Comparison of ENCODE assay signal across 8 cellular contexts in genomic region chr10:69087600-69088470, GRCh38. TPM values are rescaled to one million over a fixed set of nuclear protein-coding genes. Genes with fewer than 3 reads are reported as not detected.
DNase-seq lines count a peak whose midpoint lies in the region; ATAC-seq and TF ChIP-seq lines count a peak whose summit lies in the region.

Gene SRGN (plus strand): TSS chr10:69088103. CDS start chr10:69088158, 55 bp downstream.

- intact Hi-C loops in activated CD4-positive, alpha-beta T cell treated with anti-CD3 and anti-CD28 coated beads, Interleukin-2, amount 10 ng/mL, durations not matched to agents 24 days and 14 days (cut with micrococcal nuclease) = loop anchor here (1.0 to 5.0 kb wide), 4 partner anchors 23 to 366 kb away; partner anchors contain the start of genes CCAR1 and DDX50
- intact Hi-C loops in mucosa of descending colon (cut with DNase I, micrococcal nuclease) = loop anchor here in 1 of 2 donors (10.0 kb wide), 1 partner anchor 83 kb away; no protein-coding TSS in a partner anchor

- H3K27ac ChIP-seq in AG04450 (ENCODE audit: low read depth, low read length) (peak within 1 kb of the TSS; percentile 47), coronary artery (peak within 1 kb of the TSS; percentile 71 to 73)

- H3K9me3 ChIP-seq in AG04450 (ENCODE audit: control insufficient read depth, insufficient read depth, low read length) (no peaks in the 10 kb centered on the region), mucosa of descending colon (no peaks in the 10 kb centered on the region)

- POLR2A ChIA-PET in AG04450 (lab: Yijun Ruan, JAX) = interaction anchor here (0.7 to 0.8 kb wide), 2 partner anchors 132 to 310 kb away, joined by 3 read pairs; no protein-coding TSS in a partner anchor

- peak within 1 kb of the TSS; percentile 93 for H3K27ac Mint-ChIP-seq in activated CD4-positive, alpha-beta T cell treated with anti-CD3 and anti-CD28 coated beads, Interleukin-2, amount 10 ng/mL, durations not matched to agents 24 days and 14 days

- ATAC-seq in GM19438 (IDR thresholded peaks at IDR 0.05; ENCODE audit: low read depth, unreplicated experiment) = peak; percentile 70
- ATAC-seq in mucosa of descending colon = peak; percentile 76

- no peaks in the 10 kb centered on the region for H3K27me3 Mint-ChIP-seq in activated CD4-positive, alpha-beta T cell treated with anti-CD3 and anti-CD28 coated beads, Interleukin-2, amount 10 ng/mL, durations not matched to agents 24 days and 14 days

- CTCF ChIA-PET in AG04450 (lab: Charles Lee) = interaction anchor here (0.5 to 1.0 kb wide), 5 partner anchors 24 to 82 kb away, joined by 3 to 5 read pairs (median 4); no protein-coding TSS in a partner anchor

- TF ChIP-seq CTCF in AG04450 (IDR thresholded peaks at IDR 0.05; ENCODE audit: low read depth, low read length) (no peak), coronary artery (IDR thresholded peaks at IDR 0.05) (no peak), mucosa of descending colon (IDR thresholded peaks at IDR 0.05) (no peak)

- no peaks in the 10 kb centered on the region for H3K27me3 ChIP-seq in AG04450 (ENCODE audit: control insufficient read depth, insufficient read depth, low read length)

- H3K4me3 Mint-ChIP-seq in activated CD4-positive, alpha-beta T cell treated with anti-CD3 and anti-CD28 coated beads, Interleukin-2, amount 10 ng/mL, durations not matched to agents 24 days and 14 days = peak within 1 kb of the TSS; percentile 88

- H3K4me1 ChIP-seq in mucosa of descending colon (ENCODE audit: low read depth) = no peaks in the 10 kb centered on the region

- H3K36me3 ChIP-seq in mucosa of descending colon (ENCODE audit: low read depth) = no peaks in the 10 kb centered on the region

- H3K4me3 ChIP-seq in AG04450 (ENCODE audit: low read depth, low read length) (peak within 1 kb of the TSS; percentile 60), coronary artery (peak within 1 kb of the TSS; percentile 68), mucosa of descending colon (no peak within 1 kb of the TSS)

- peaks cover 50% of the 10 kb centered on the region for H3K4me1 Mint-ChIP-seq in activated CD4-positive, alpha-beta T cell treated with anti-CD3 and anti-CD28 coated beads, Interleukin-2, amount 10 ng/mL, durations not matched to agents 24 days and 14 days

- peaks cover 2% of the 10 kb centered on the region for H3K9me3 Mint-ChIP-seq in activated CD4-positive, alpha-beta T cell treated with anti-CD3 and anti-CD28 coated beads, Interleukin-2, amount 10 ng/mL, durations not matched to agents 24 days and 14 days

- peaks cover 37% of the 10 kb centered on the region for H3K36me3 Mint-ChIP-seq in activated CD4-positive, alpha-beta T cell treated with anti-CD3 and anti-CD28 coated beads, Interleukin-2, amount 10 ng/mL, durations not matched to agents 24 days and 14 days (ENCODE audit: low read depth)

- DNase-seq in AG04450 (ENCODE audit: low read depth, low spot score) = peak; percentile 33
- peak; percentile 92 for DNase-seq in HT1080 (ENCODE audit: low read depth)
- peak; percentile 95 for DNase-seq in activated CD4-positive, alpha-beta T cell treated with anti-CD3 and anti-CD28 coated beads, Interleukin-2, amount 10 ng/mL, durations not matched to agents 24 days and 14 days
- peak; percentile 84 for DNase-seq in coronary artery (ENCODE audit: low spot score)
- peak in 2 of 3 donors; percentile 37 to 81 for DNase-seq in mucosa of descending colon
- DNase-seq in stimulated activated naive CD4-positive, alpha-beta T cell (lab: John Stamatoyannopoulos, UW) = peak; percentile 42 to 90 (median 82)
- DNase-seq in DMS53 (lab: John Stamatoyannopoulos, UW) = no peak

RNA-seq across cellular contexts. Expression of gene SRGN, which starts in this region (rescaled TPM):
- 137 and 154 TPM in 2 replicates for polyA plus RNA-seq in AG04450 (2011; rRNA removed)
- polyA minus RNA-seq in AG04450 (2011; rRNA and poly(A)+ RNA removed) = 74.2 and 75.0 TPM in 2 replicates
- 135 and 180 TPM in 2 replicates for total RNA-seq in HT1080 (2014; rRNA removed; shearing (Covaris generic))
- 232 and 250 TPM in 2 replicates for polyA plus RNA-seq in HT1080 (2015; cell fraction: cytosol; rRNA removed)
- polyA plus RNA-seq in HT1080 (2015; cell fraction: nucleus; rRNA removed) = 179 and 200 TPM in 2 replicates
- total RNA-seq in activated CD4-positive, alpha-beta T cell treated with anti-CD3 and anti-CD28 coated beads, Interleukin-2, amount 10 ng/mL, durations not matched to agents 24 days and 14 days = 996 and 999 TPM in 2 replicates
- 10 to 100 TPM; 15.6 to 54.6 (median 43.9) TPM for total RNA-seq in mucosa of descending colon
